In the genomic region with DNA sequence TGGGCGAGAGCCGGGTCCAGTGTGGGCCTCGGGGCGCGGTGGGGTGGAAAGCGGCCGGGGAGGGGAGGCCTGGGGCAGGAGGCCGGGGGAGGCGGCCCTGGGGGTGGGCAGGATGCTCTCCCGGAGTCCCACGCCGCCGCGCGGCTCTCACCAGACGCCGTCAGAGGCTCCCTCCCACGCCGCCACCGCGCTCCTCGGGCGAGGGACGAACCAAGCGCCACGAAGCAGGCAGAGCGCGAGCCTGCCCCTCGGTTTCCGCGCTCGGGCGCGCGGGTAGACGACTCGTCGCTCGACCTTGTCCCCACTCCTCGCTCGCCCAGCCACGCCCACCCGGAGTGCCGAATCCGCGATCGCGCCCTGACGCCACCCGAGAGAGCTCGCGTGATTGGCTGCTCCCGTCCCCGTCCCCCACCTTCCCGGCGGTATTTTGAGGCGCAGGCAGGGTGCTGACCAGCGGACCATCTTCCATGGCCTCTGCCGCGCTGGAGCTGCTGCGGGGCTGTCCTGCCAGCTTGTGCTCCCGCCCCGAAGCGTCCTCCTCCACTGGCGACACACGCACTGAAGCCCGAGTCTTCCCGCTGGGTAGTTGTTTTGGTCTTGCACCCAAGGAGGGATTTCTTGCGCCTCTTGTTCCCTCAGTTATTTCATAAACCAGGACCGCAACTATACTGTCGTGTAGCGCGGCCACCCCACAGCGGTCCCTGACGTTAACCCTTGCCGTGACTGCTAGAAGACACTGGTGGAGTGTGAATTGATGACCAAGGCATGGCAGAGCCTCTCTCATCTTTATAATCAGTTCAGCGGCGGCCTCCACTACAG, we compare ENCODE assay signal across 8 cellular contexts. TPM values are rescaled to one million over a fixed set of nuclear protein-coding genes. Genes with fewer than 3 reads are reported as not detected.
DNase-seq lines count a peak whose midpoint lies in the region; ATAC-seq and TF ChIP-seq lines count a peak whose summit lies in the region.

A gene with protein sequence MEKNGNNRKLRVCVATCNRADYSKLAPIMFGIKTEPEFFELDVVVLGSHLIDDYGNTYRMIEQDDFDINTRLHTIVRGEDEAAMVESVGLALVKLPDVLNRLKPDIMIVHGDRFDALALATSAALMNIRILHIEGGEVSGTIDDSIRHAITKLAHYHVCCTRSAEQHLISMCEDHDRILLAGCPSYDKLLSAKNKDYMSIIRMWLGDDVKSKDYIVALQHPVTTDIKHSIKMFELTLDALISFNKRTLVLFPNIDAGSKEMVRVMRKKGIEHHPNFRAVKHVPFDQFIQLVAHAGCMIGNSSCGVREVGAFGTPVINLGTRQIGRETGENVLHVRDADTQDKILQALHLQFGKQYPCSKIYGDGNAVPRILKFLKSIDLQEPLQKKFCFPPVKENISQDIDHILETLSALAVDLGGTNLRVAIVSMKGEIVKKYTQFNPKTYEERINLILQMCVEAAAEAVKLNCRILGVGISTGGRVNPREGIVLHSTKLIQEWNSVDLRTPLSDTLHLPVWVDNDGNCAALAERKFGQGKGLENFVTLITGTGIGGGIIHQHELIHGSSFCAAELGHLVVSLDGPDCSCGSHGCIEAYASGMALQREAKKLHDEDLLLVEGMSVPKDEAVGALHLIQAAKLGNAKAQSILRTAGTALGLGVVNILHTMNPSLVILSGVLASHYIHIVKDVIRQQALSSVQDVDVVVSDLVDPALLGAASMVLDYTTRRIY (minus strand): TSS at position 279 of the 819 bp plus-strand sequence. CDS start 9,093 bp downstream, outside the sequence.

- H3K27ac ChIP-seq in HUES6 (ENCODE audit: low read depth, low read length) (no peak within 1 kb of the TSS; the same call in 1 of the 2 replicates), esophagus (ENCODE audit: low read depth in 2 of 2, low read length in 1 of 2) (peak within 1 kb of the TSS; percentile 97 to 98)

- H3K9me3 ChIP-seq in HUES6 (ENCODE audit: control insufficient read depth, insufficient read depth, low read depth, low read length) (no peaks in the 10 kb centered on the region), esophagus (ENCODE audit: control insufficient read depth in 2 of 2, insufficient read depth in 1 of 2, low read depth in 1 of 2, low read length in 1 of 2) (no peaks in the 10 kb centered on the region), mucosa of stomach (ENCODE audit: control insufficient read depth, low read length) (no peaks in the 10 kb centered on the region)

- H3K27me3 ChIP-seq in HUES6 (ENCODE audit: control insufficient read depth, insufficient read depth, low read length), result no peaks in the 10 kb centered on the region
- H3K27me3 ChIP-seq in esophagus (ENCODE audit: control insufficient read depth in 1 of 2, insufficient read depth in 2 of 2, low read length in 2 of 2), result no peaks in the 10 kb centered on the region
- H3K27me3 ChIP-seq in mucosa of stomach (ENCODE audit: control insufficient read depth, insufficient read depth, low read length), result no peaks in the 10 kb centered on the region

- H3K4me1 ChIP-seq in HUES6 (ENCODE audit: control insufficient read depth, insufficient read depth, low read length) (no peaks in the 10 kb centered on the region), esophagus (ENCODE audit: control insufficient read depth in 2 of 2, insufficient read depth in 2 of 2, low read length in 1 of 2) (no peaks in the 10 kb centered on the region), mucosa of stomach (ENCODE audit: control insufficient read depth, insufficient read depth, low read length) (no peaks in the 10 kb centered on the region)

- H3K9ac ChIP-seq in HUES6 (ENCODE audit: low read length) (peak within 1 kb of the TSS; percentile 75), mucosa of stomach (ENCODE audit: low read length) (peak within 1 kb of the TSS; percentile 80)

- in situ Hi-C loops in Caki2 (cut with HindIII; ENCODE audit: low pct_unique_long_range_greater_than_20kb, low sequenced_read_pairs), result no loop called here

- 2% methylated on average over 58 to 78 of the region's 78 CpGs for WGBS in esophagus, 2 donors

- H3K36me3 ChIP-seq in HUES6 (ENCODE audit: control insufficient read depth, insufficient read depth, low read length), result no peaks in the 10 kb centered on the region
- no peaks in the 10 kb centered on the region for H3K36me3 ChIP-seq in esophagus (ENCODE audit: control insufficient read depth in 2 of 2, insufficient read depth in 2 of 2, low read length in 1 of 2)
- H3K36me3 ChIP-seq in mucosa of stomach (ENCODE audit: control insufficient read depth, insufficient read depth, low read length), result no peaks in the 10 kb centered on the region

- peak; percentile 92 for ATAC-seq in GM21423 (IDR thresholded peaks at IDR 0.05; ENCODE audit: unreplicated experiment)

- peak within 1 kb of the TSS; percentile 66 for H3K4me3 ChIP-seq in HUES6 (ENCODE audit: low read depth, low read length)
- H3K4me3 ChIP-seq in esophagus (ENCODE audit: low read depth in 1 of 2, low read length in 2 of 2), result peak within 1 kb of the TSS; percentile 68 to 73
- peak within 1 kb of the TSS; percentile 77 for H3K4me3 ChIP-seq in mucosa of stomach (ENCODE audit: low read length)

- DNase-seq in Caki2 (ENCODE audit: low read depth), result peak; percentile 92
- peak; percentile 99 for DNase-seq in activated T-cell treated with anti-CD3 and anti-CD28 coated beads, Interleukin-2, amount 50 U/mL, for 48 hours
- peak; percentile 99 for DNase-seq in stimulated activated CD8-positive, alpha-beta memory T cell treated with anti-CD3 and anti-CD28 coated beads, Interleukin-4, amount 100 ng/mL, for 48 hours

TF ChIP-seq in PFSK-1, 5 proteins besides CTCF, POLR2A, EP300 and RAD21:
- no peak for TF ChIP-seq POLR2AphosphoS5 (IDR thresholded peaks at IDR 0.05; ENCODE audit: low read depth, low read length)
- peak; percentile 54 for TF ChIP-seq FOXP2 (optimal IDR thresholded peaks at IDR 0.05; ENCODE audit: borderline replicate concordance, extremely low read depth, extremely low read length, insufficient read depth)
TF ChIP-seq in PFSK-1: peak in this region for 1.

RNA-seq across cellular contexts. Expression of the gene that starts here (rescaled TPM):
- total RNA-seq in Caki2 (2014; rRNA removed; shearing (Covaris generic); ENCODE audit: low replicate concordance), result 24.7 and 27.9 TPM in 2 replicates
- polyA plus RNA-seq in PFSK-1 (2012; ENCODE audit: insufficient read length, low read depth), result 1.0 TPM
- polyA plus RNA-seq in esophagus, result 10 to 100 TPM in 1 of 2 donors, 1 to 10 TPM in 1; 4.8 to 13.0 TPM
